In genomic region chr16:81478294-81478693, GRCh38 we compare ENCODE assay signal across 16 cellular contexts. TPM values are rescaled to one million over a fixed set of nuclear protein-coding genes. Genes with fewer than 3 reads are reported as not detected.
DNase-seq lines count a peak whose midpoint lies in the region; ATAC-seq, FAIRE-seq and TF ChIP-seq lines count a peak whose summit lies in the region.
"Had no signal": no experiment of that assay in that cellular context is flagged by ENCODE, and none has a peak within 500 bp of the region (broad histone marks: within the 10 kb centered on the region; RNA-seq: fewer than 3 reads in every experiment).

No MANE protein-coding gene starts in this region.

- 81% methylated on average over 10 of the region's 10 CpGs for WGBS in right cardiac atrium

- H3K36me3 Mint-ChIP-seq in dendritic cell treated with granulocyte-macrophage colony-stimulating factor and Interleukin-4, amounts not matched to agents 40 ng/mL and 50 ng/mL, for 4 days (ENCODE audit: low read depth) = peaks cover 68% of the 10 kb centered on the region
- peaks cover 0 to 14% (median 7%) of the 10 kb centered on the region in 3 donors for H3K36me3 Mint-ChIP-seq in naive thymus-derived CD8-positive, alpha-beta T cell

- ATAC-seq in right cardiac atrium (no peak), left cardiac atrium (no peak), GM21825 (IDR thresholded peaks at IDR 0.05; ENCODE audit: unreplicated experiment) (no peak)
- ATAC-seq in naive thymus-derived CD8-positive, alpha-beta T cell = no peak
- ATAC-seq: WTC11 had no signal

- no peaks in the 10 kb centered on the region for H3K27me3 Mint-ChIP-seq in dendritic cell treated with granulocyte-macrophage colony-stimulating factor and Interleukin-4, amounts not matched to agents 40 ng/mL and 50 ng/mL, for 4 days
- no peaks in the 10 kb centered on the region for H3K27me3 Mint-ChIP-seq in naive thymus-derived CD8-positive, alpha-beta T cell
- H3K27me3 Mint-ChIP-seq: activated naive CD8-positive, alpha-beta T cell had no signal

- no peak for TF ChIP-seq POLR2A in vagina (IDR thresholded peaks at IDR 0.05)

- H3K4me1 ChIP-seq in right cardiac atrium (ENCODE audit: control insufficient read depth, insufficient read depth, low read length) (peaks cover 21% of the 10 kb centered on the region), vagina (peaks cover 54% of the 10 kb centered on the region)

- H3K4me3 ChIP-seq in right cardiac atrium (ENCODE audit: low read length) (no peak overlapping the region), vagina (no peak overlapping the region)
- H3K4me3 ChIP-seq: lung, thoracic aorta had no signal

- H3K36me3 ChIP-seq in vagina = no peaks in the 10 kb centered on the region
- H3K36me3 ChIP-seq: thoracic aorta had no signal

- intact Hi-C loops in right cardiac atrium (cut with DNase I) (no loop called here), left cardiac atrium (cut with DNase I) (no loop called here), vagina (cut with DNase I) (no loop called here)
- intact Hi-C loops in dendritic cell treated with granulocyte-macrophage colony-stimulating factor and Interleukin-4, amounts not matched to agents 40 ng/mL and 50 ng/mL, for 4 days (cut with micrococcal nuclease) = no loop called here

- POLR2A ChIA-PET in naive thymus-derived CD8-positive, alpha-beta T cell (lab: Charles Lee) = no interaction called here

- H3K4me1 Mint-ChIP-seq in dendritic cell treated with granulocyte-macrophage colony-stimulating factor and Interleukin-4, amounts not matched to agents 40 ng/mL and 50 ng/mL, for 4 days (ENCODE audit: low read depth) = peaks cover 99% of the 10 kb centered on the region
- H3K4me1 Mint-ChIP-seq in naive thymus-derived CD8-positive, alpha-beta T cell = peaks cover 35 to 94% (median 90%) of the 10 kb centered on the region in 4 donors

- H3K4me3 Mint-ChIP-seq in dendritic cell treated with granulocyte-macrophage colony-stimulating factor and Interleukin-4, amounts not matched to agents 40 ng/mL and 50 ng/mL, for 4 days = peak overlapping the region; percentile 70
- H3K4me3 Mint-ChIP-seq in naive thymus-derived CD8-positive, alpha-beta T cell = peak overlapping the region in 6 of 10 donors; percentile 31 to 65 (median 58)
- H3K4me3 Mint-ChIP-seq: WTC11 had no signal

- H3K9me3 ChIP-seq in right cardiac atrium (ENCODE audit: control insufficient read depth, low read length) (no peaks in the 10 kb centered on the region), vagina (no peaks in the 10 kb centered on the region)
- H3K9me3 ChIP-seq: thoracic aorta had no signal

- H3K27ac ChIP-seq in right cardiac atrium (ENCODE audit: low read length) = peak overlapping the region; percentile 75
- peak overlapping the region; percentile 39 for H3K27ac ChIP-seq in vagina
- H3K27ac ChIP-seq: thoracic aorta had no signal

- no peaks in the 10 kb centered on the region for H3K27me3 ChIP-seq in right cardiac atrium (ENCODE audit: control insufficient read depth, insufficient read depth)
- H3K27me3 ChIP-seq in vagina = no peaks in the 10 kb centered on the region

- no peak for TF ChIP-seq CTCF in vagina (IDR thresholded peaks at IDR 0.05)

- FAIRE-seq in urothelium cell line (lab: Jason Lieb, UNC) = no peak

- DNase-seq in right cardiac atrium = peak in 1 of 3 donors; percentile 22
- DNase-seq in left cardiac atrium = no peak
- DNase-seq in naive thymus-derived CD8-positive, alpha-beta T cell = no peak
- DNase-seq in vagina (ENCODE audit: extremely low spot score in 2 of 2) = no peak
- DNase-seq in urothelium cell line (ENCODE audit: low spot score) = no peak
- no peak for DNase-seq in AML-193 (lab: John Stamatoyannopoulos, UW)
- DNase-seq: DMS53; NCI-H2227 treated with DMSO at 0.1 percent for 48 hours; occipital lobe; stimulated activated CD4-positive, alpha-beta T cell treated with anti-CD3 and anti-CD28 coated beads, Interleukin-12 subunit alpha, Interleukin-12 subunit beta, amount 100 ng/mL, for 4 hours had no signal

- H3K27ac Mint-ChIP-seq in dendritic cell treated with granulocyte-macrophage colony-stimulating factor and Interleukin-4, amounts not matched to agents 40 ng/mL and 50 ng/mL, for 4 days = peak overlapping the region; percentile 85
- peak overlapping the region in 5 of 10 donors; percentile 40 to 79 (median 66) for H3K27ac Mint-ChIP-seq in naive thymus-derived CD8-positive, alpha-beta T cell
- H3K27ac Mint-ChIP-seq: activated naive CD8-positive, alpha-beta T cell; WTC11 had no signal

- H3K9me3 Mint-ChIP-seq in dendritic cell treated with granulocyte-macrophage colony-stimulating factor and Interleukin-4, amounts not matched to agents 40 ng/mL and 50 ng/mL, for 4 days = no peaks in the 10 kb centered on the region
- no peaks in the 10 kb centered on the region for H3K9me3 Mint-ChIP-seq in naive thymus-derived CD8-positive, alpha-beta T cell

RNA-seq across cellular contexts. Expression of gene CMIP, which starts 33.7 kb away (rescaled TPM):
- total RNA-seq in right cardiac atrium (10 to 100 TPM; 15.8 to 29.0 (median 21.3) TPM), left cardiac atrium (10 to 100 TPM; 18.1 to 34.9 TPM), vagina (66.3 TPM)
- polyA plus RNA-seq in right cardiac atrium = 9.0 TPM
- 10 to 100 TPM; 38.8 to 41.5 TPM for total RNA-seq in naive thymus-derived CD8-positive, alpha-beta T cell
- polyA plus RNA-seq in naive thymus-derived CD8-positive, alpha-beta T cell = 1 to 10 TPM in 1 of 3 donors, under 1 TPM in 2; 0.31 to 1.3 (median 0.65) TPM
